In genomic region chr10:95777638-95778037, GRCh38 we compare ENCODE assay signal across 3 cellular contexts. TPM values are rescaled to one million over a fixed set of nuclear protein-coding genes. Genes with fewer than 3 reads are reported as not detected.
"Had no signal": no experiment of that assay in that cellular context is flagged by ENCODE, and none has a peak within 500 bp of the region (broad histone marks: within the 10 kb centered on the region; RNA-seq: fewer than 3 reads in every experiment).

No MANE protein-coding gene starts in this region.

RNA-seq across cellular contexts. Expression of gene ENTPD1, which starts 21.7 kb away (rescaled TPM):
- total RNA-seq: HT-29, HT1080 had no signal
- polyA plus RNA-seq: IMR-90 had no signal
